14 cellular contexts compared by ENCODE assay signal in the genomic region with DNA sequence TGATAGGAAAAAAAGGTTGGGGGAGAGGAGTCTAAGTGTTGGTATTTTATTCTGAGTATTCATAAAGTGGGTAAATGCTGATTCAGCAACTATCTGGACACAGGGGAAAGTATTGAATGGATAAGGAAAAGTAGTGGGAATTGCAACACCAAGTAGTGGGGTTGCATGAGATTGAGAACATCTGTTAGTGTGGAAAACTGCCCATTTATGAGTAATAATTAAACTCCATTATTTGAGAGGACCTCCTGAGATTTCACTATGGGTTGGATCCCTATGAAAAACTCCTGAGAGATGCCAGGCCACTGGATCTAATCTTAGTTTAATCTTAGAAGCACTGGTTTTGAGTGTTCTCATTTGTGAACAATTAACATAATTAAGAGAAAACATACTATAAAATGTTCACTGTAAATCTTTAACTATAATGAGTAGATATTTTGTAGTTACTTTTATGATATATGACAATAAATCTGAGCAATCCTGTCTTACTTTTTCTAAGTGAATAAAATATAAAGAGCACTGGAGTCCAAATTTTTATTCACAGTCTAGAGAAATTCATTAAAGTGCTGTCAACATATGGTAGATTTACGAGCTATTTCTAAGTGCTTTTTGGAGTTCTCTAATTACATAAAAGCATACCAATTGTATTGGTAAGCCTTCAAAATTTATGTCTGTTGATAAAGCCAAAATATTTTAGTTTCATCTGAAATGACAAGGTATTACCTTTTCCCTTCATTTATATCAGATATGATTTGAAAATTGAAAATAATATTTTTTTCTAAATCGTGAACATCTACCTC.
DNase-seq lines count a peak whose midpoint lies in the region; ATAC-seq, FAIRE-seq and TF ChIP-seq lines count a peak whose summit lies in the region.
"Had no signal": no experiment of that assay in that cellular context is flagged by ENCODE, and none has a peak within 500 bp of the region (broad histone marks: within the 10 kb centered on the region; RNA-seq: fewer than 3 reads in every experiment).

No MANE protein-coding gene starts in this region.

- WGBS in pancreas, 2 donors, result 90 to 91% methylated on average over 2 of the region's 2 CpGs

- ATAC-seq in pancreas (peak; percentile 55 to 80 (median 66)), GM19397 (IDR thresholded peaks at IDR 0.05; ENCODE audit: unreplicated experiment) (no peak)
- ATAC-seq: activated CD4-positive, alpha-beta T cell treated with anti-CD3 and anti-CD28 coated beads for 36 hours had no signal

- no peaks in the 10 kb centered on the region for H3K9me3 ChIP-seq in pancreas

- no peaks in the 10 kb centered on the region for H3K36me3 ChIP-seq in pancreas
- H3K36me3 ChIP-seq: ascending aorta, HAP-1 had no signal

- H3K27ac ChIP-seq in pancreas, result no peak overlapping the region
- H3K27ac ChIP-seq: ascending aorta had no signal

- peak; percentile 9 for DNase-seq in EH (ENCODE audit: low read depth)
- peak; percentile 95 for DNase-seq in fibroblast of mammary gland (ENCODE audit: low read depth)
- DNase-seq in pancreas, result no peak
- DNase-seq in stimulated activated CD4-positive, alpha-beta T cell treated with anti-CD3 and anti-CD28 coated beads, Interleukin-1b, Interleukin-23, amount 100 ng/mL, for 48 hours, result no peak
- no peak for DNase-seq in iPS-NIHi7 (ENCODE audit: extremely low spot score)
- DNase-seq: activated CD4-positive, alpha-beta T cell treated with anti-CD3 and anti-CD28 coated beads for 36 hours; activated T-cell treated with anti-CD3 and anti-CD28 coated beads, Interleukin-2, amount 50 U/mL, for 48 hours; NCI-H146; retina had no signal

- H3K4me3 ChIP-seq in fibroblast of mammary gland (ENCODE audit: control insufficient read depth, low read depth, low read length) (no peak overlapping the region), pancreas (no peak overlapping the region)
- H3K4me3 ChIP-seq: ascending aorta, HAP-1 had no signal

- H3K27me3 ChIP-seq in pancreas, result no peaks in the 10 kb centered on the region
- H3K27me3 ChIP-seq: ascending aorta had no signal

- intact Hi-C loops in pancreas (cut with DNase I), result no loop called here

- peaks cover 6 to 13% (median 6%) of the 10 kb centered on the region in 3 donors for H3K4me1 ChIP-seq in pancreas
- H3K4me1 ChIP-seq: ascending aorta, HAP-1 had no signal

- peak; percentile 9 for FAIRE-seq in pancreas (lab: Jason Lieb, UNC)
- FAIRE-seq: GM19239 had no signal

- TF ChIP-seq CTCF in fibroblast of mammary gland (conservative IDR thresholded peaks at IDR 0.05; ENCODE audit: control insufficient read depth, insufficient read depth, low read depth, low read length) (no peak), pancreas (IDR thresholded peaks at IDR 0.05) (no peak)

TF ChIP-seq in PFSK-1, 5 proteins besides CTCF, POLR2A, EP300 and RAD21:
- 0 out of 2 replicates have a peak, but pooled peaks have one; percentile 28 for TF ChIP-seq POLR2AphosphoS5 (IDR thresholded peaks at IDR 0.05; ENCODE audit: low read depth, low read length)
- no peak for TF ChIP-seq REST (IDR thresholded peaks at IDR 0.05; ENCODE audit: insufficient read depth in 1 of 2, low read depth in 2 of 2, low read length in 2 of 2)

Comparison
In these comparisons a context has a peak if more than half of its experiments do, and no peak if none do; other contexts are left out.
1. DNase-seq: peak in EH (single experiment) and fibroblast of mammary gland (single experiment); none in pancreas (0 of 6), stimulated activated CD4-positive, alpha-beta T cell treated with anti-CD3 and anti-CD28 coated beads, Interleukin-1b, Interleukin-23, amount 100 ng/mL, for 48 hours (single experiment) and iPS-NIHi7 (single experiment).